ENCODE assay signal across 29 cellular contexts in the genomic region with DNA sequence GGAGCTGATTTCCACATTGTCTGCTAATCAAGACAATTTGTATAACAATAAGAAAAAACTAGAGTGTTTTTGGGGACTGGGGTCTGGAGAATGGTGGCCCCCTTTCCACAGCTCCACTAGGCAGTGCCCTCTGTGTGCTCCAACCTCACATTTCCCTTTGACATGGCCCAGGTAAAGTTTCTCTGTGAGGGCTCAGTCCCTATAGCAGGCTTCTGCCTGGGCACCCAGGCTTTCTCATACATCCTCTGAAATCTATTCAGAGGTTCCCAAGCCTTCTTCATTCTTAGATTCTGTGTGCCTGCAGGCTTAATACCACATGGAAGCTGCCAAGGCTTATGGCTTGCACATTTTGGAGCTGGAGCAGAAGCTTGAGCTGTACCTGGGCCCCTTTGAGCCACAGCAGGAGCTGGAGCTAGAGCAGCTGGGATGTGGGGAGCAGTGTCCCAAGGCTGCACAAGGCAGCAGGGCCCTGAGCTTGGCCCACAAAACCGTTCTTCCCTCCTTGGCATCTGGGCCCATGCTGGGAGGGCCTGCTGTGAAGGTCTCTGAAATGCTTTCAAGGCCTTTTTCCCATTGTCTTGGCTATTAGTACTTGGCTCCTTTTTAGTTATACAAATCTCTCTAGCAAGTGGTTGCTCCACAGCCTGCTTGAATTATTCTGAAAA.
"Had no signal": no experiment of that assay in that cellular context is flagged by ENCODE, and none has a peak within 500 bp of the region (broad histone marks: within the 10 kb centered on the region; RNA-seq: fewer than 3 reads in every experiment).

No MANE protein-coding gene starts in this region.

- H3K9me3 ChIP-seq: esophagus squamous epithelium, lower lobe of right lung, testis, transverse colon had no signal

- H3K36me3 Mint-ChIP-seq: activated naive CD4-positive, alpha-beta T cell treated with anti-CD3 and anti-CD28 coated beads, Interleukin-2, amount 50 U/mL, for 24 hours; natural killer cell had no signal

- DNase-seq: activated CD4-positive, alpha-beta T cell treated with anti-CD3 and anti-CD28 coated beads for 1 hour; activated CD4-positive, alpha-beta T cell treated with anti-CD3 and anti-CD28 coated beads, Interleukin-2, amount 50 U/mL, for 1 hour; activated CD8-positive, alpha-beta T cell treated with anti-CD3 and anti-CD28 coated beads for 36 hours; activated naive CD8-positive, alpha-beta T cell treated with anti-CD3 and anti-CD28 coated beads, Interleukin-2, amount 50 U/mL, for 24 hours; activated T-cell treated with anti-CD3 and anti-CD28 coated beads, Interleukin-2, amount 50 U/mL, for 4 hours; amygdala; central memory CD4-positive, alpha-beta T cell; effector CD4-positive, alpha-beta T cell; esophagus squamous epithelium; foreskin melanocyte; heart right ventricle; left lung; lower lobe of right lung; mesenchymal stem cell; natural killer cell; posterior cingulate gyrus; stimulated activated CD4-positive, alpha-beta T cell treated with anti-CD3 and anti-CD28 coated beads, Interleukin-12 subunit alpha, Interleukin-12 subunit beta, amount 100 ng/mL, for 4 hours; stimulated activated CD4-positive, alpha-beta T cell treated with anti-CD3 and anti-CD28 coated beads, Interleukin-4, amount 100 ng/mL, for 1 hour; stimulated activated naive CD8-positive, alpha-beta T cell treated with anti-CD3 and anti-CD28 coated beads, Interleukin-15, Interleukin-2, amounts not matched to agents 100 U/mL and 50 U/mL, for 24 hours; T-helper 9 cell; testis; transverse colon had no signal

- H3K4me1 ChIP-seq: esophagus squamous epithelium, heart right ventricle, left lung, lower lobe of right lung, testis, transverse colon had no signal

- H3K4me3 ChIP-seq: esophagus squamous epithelium, heart right ventricle, left lung, lower lobe of right lung, skin epidermis, testis, transverse colon had no signal

- H3K4me3 Mint-ChIP-seq: activated CD8-positive, alpha-beta T cell treated with anti-CD3 and anti-CD28 coated beads for 36 hours; activated naive CD4-positive, alpha-beta T cell treated with anti-CD3 and anti-CD28 coated beads, Interleukin-2, amount 50 U/mL, for 24 hours; activated naive CD8-positive, alpha-beta T cell treated with anti-CD3 and anti-CD28 coated beads, Interleukin-2, amount 50 U/mL, for 24 hours; activated T-cell treated with anti-CD3 and anti-CD28 coated beads, Interleukin-2, amount 50 U/mL, for 4 hours; activated T-helper 17 cell treated with anti-CD3 and anti-CD28 coated beads, Interleukin-2, amount 50 U/mL, for 72 hours; dendritic cell treated with granulocyte-macrophage colony-stimulating factor and Interleukin-4, amounts not matched to agents 40 ng/mL and 50 ng/mL, for 4 days; natural killer cell; T-helper 1 cell treated with Interleukin-12 subunit alpha and Interleukin-12 subunit beta and Interleukin-4 antibody, amounts not matched to agents 30 μg/mL and 1 μg/mL, for 36 hours had no signal

- H3K9me3 Mint-ChIP-seq: activated naive CD4-positive, alpha-beta T cell treated with anti-CD3 and anti-CD28 coated beads, Interleukin-2, amount 50 U/mL, for 24 hours; activated T-cell treated with anti-CD3 and anti-CD28 coated beads, Interleukin-2, amount 50 U/mL, for 4 hours; dendritic cell treated with granulocyte-macrophage colony-stimulating factor and Interleukin-4, amounts not matched to agents 40 ng/mL and 50 ng/mL, for 4 days; natural killer cell; T-helper 1 cell treated with Interleukin-12 subunit alpha and Interleukin-12 subunit beta and Interleukin-4 antibody, amounts not matched to agents 30 μg/mL and 1 μg/mL, for 36 hours had no signal

- H3K27ac Mint-ChIP-seq: activated CD8-positive, alpha-beta T cell treated with anti-CD3 and anti-CD28 coated beads for 36 hours; activated naive CD4-positive, alpha-beta T cell treated with anti-CD3 and anti-CD28 coated beads, Interleukin-2, amount 50 U/mL, for 24 hours; activated naive CD8-positive, alpha-beta T cell treated with anti-CD3 and anti-CD28 coated beads, Interleukin-2, amount 50 U/mL, for 24 hours; activated T-helper 17 cell treated with anti-CD3 and anti-CD28 coated beads, Interleukin-2, amount 50 U/mL, for 72 hours; dendritic cell treated with granulocyte-macrophage colony-stimulating factor and Interleukin-4, amounts not matched to agents 40 ng/mL and 50 ng/mL, for 4 days; natural killer cell; T-helper 1 cell treated with Interleukin-12 subunit alpha and Interleukin-12 subunit beta and Interleukin-4 antibody, amounts not matched to agents 30 μg/mL and 1 μg/mL, for 36 hours had no signal

- H3K36me3 ChIP-seq: esophagus squamous epithelium, heart right ventricle, left lung, lower lobe of right lung, transverse colon had no signal

- H3K27me3 ChIP-seq: testis had no signal

- H3K27me3 Mint-ChIP-seq: dendritic cell treated with granulocyte-macrophage colony-stimulating factor and Interleukin-4, amounts not matched to agents 40 ng/mL and 50 ng/mL, for 4 days had no signal

- ATAC-seq: activated CD8-positive, alpha-beta T cell treated with anti-CD3 and anti-CD28 coated beads for 36 hours; activated naive CD8-positive, alpha-beta T cell treated with anti-CD3 and anti-CD28 coated beads, Interleukin-2, amount 50 U/mL, for 24 hours; activated T-cell treated with anti-CD3 and anti-CD28 coated beads, Interleukin-2, amount 50 U/mL, for 4 hours; activated T-helper 17 cell treated with anti-CD3 and anti-CD28 coated beads, Interleukin-2, amount 50 U/mL, for 72 hours; heart right ventricle; left lung; lower lobe of right lung; natural killer cell; sciatic nerve; stimulated activated naive CD8-positive, alpha-beta T cell treated with anti-CD3 and anti-CD28 coated beads, Interleukin-15, Interleukin-2, amounts not matched to agents 100 U/mL and 50 U/mL, for 24 hours had no signal

- H3K27ac ChIP-seq: epithelial cell of prostate, esophagus squamous epithelium, heart right ventricle, left lung, lower lobe of right lung, skin epidermis, testis, transverse colon had no signal

- H3K4me1 Mint-ChIP-seq: activated naive CD4-positive, alpha-beta T cell treated with anti-CD3 and anti-CD28 coated beads, Interleukin-2, amount 50 U/mL, for 24 hours; activated naive CD8-positive, alpha-beta T cell treated with anti-CD3 and anti-CD28 coated beads, Interleukin-2, amount 50 U/mL, for 24 hours; activated T-helper 17 cell treated with anti-CD3 and anti-CD28 coated beads, Interleukin-2, amount 50 U/mL, for 72 hours; natural killer cell had no signal
